ENCODE assay signal across 11 cellular contexts in genomic region chr1:19478241-19478780, GRCh38. TPM values are rescaled to one million over a fixed set of nuclear protein-coding genes. Genes with fewer than 3 reads are reported as not detected.
A peak's percentile ranks its signal among the peaks of the same experiment; 100 is the strongest.
DNase-seq lines count a peak whose midpoint lies in the region; ATAC-seq, FAIRE-seq and TF ChIP-seq lines count a peak whose summit lies in the region.
"Had no signal": no experiment of that assay in that cellular context is flagged by ENCODE, and none has a peak within 500 bp of the region (broad histone marks: within the 10 kb centered on the region; RNA-seq: fewer than 3 reads in every experiment).

No MANE protein-coding gene starts in this region.

- peaks cover 82% of the 10 kb centered on the region for H3K4me1 Mint-ChIP-seq in T-helper 1 cell treated with Interleukin-12 subunit alpha and Interleukin-12 subunit beta and Interleukin-4 antibody, amounts not matched to agents 30 μg/mL and 1 μg/mL, for 36 hours (ENCODE audit: low read depth)

- WGBS in K562 (ENCODE audit: insufficient coverage, low coverage, missing lambda C conversion rate), result 75% methylated on average over 11 of the region's 11 CpGs
- WGBS in SK-N-SH (ENCODE audit: low lambda C conversion rate), result 84% methylated on average over 11 of the region's 11 CpGs

- peak overlapping the region; percentile 80 for H3K4me3 Mint-ChIP-seq in T-helper 1 cell treated with Interleukin-12 subunit alpha and Interleukin-12 subunit beta and Interleukin-4 antibody, amounts not matched to agents 30 μg/mL and 1 μg/mL, for 36 hours

- no peaks in the 10 kb centered on the region for H3K27me3 ChIP-seq in K562 (ENCODE audit: control insufficient read depth in 2 of 2, insufficient read depth in 2 of 2, low read length in 2 of 2)
- H3K27me3 ChIP-seq in rectal smooth muscle tissue (ENCODE audit: control insufficient read depth, insufficient read depth, low read length), result no peaks in the 10 kb centered on the region
- no peaks in the 10 kb centered on the region for H3K27me3 ChIP-seq in SK-N-SH (ENCODE audit: insufficient read depth)

- H3K9ac ChIP-seq in K562 (ENCODE audit: insufficient read depth in 1 of 2, low read depth in 2 of 2, low read length in 2 of 2), result no peak overlapping the region
- no peak overlapping the region for H3K9ac ChIP-seq in rectal smooth muscle tissue (ENCODE audit: low read length)
- no peak overlapping the region for H3K9ac ChIP-seq in SK-N-SH

- no peak for ATAC-seq in K562
- ATAC-seq in HG03025 (IDR thresholded peaks at IDR 0.05; ENCODE audit: low FRiP score, unreplicated experiment), result no peak

- intact Hi-C loops in K562 (cut with micrococcal nuclease), result no loop called here

- H3F3A ChIP-seq in SK-N-SH (replicated peaks; ENCODE audit: insufficient read depth), result no peaks in the 10 kb centered on the region

- H3K4me3 ChIP-seq in Jurkat, Clone E6-1 (ENCODE audit: low read length), result peak overlapping the region; percentile 40
- H3K4me3 ChIP-seq in K562 (no peak overlapping the region), rectal smooth muscle tissue (ENCODE audit: low read length) (no peak overlapping the region), SK-N-SH (ENCODE audit: low read depth in 2 of 2, low read length in 1 of 2) (no peak overlapping the region)

- no peaks in the 10 kb centered on the region for H3K9me3 ChIP-seq in K562 (replicated peaks; ENCODE audit: control insufficient read depth, insufficient read depth, low read depth, low read length)
- H3K9me3 ChIP-seq in SK-N-SH, result no peaks in the 10 kb centered on the region

- POLR2A ChIA-PET in K562 (lab: Yijun Ruan, JAX), result interaction anchor here (0.7 to 3.6 kb wide), 5 partner anchors 9 to 1314 kb away, joined by 3 to 34 read pairs (median 4); no protein-coding TSS in a partner anchor
- POLR2A ChIA-PET in SK-N-SH (lab: Yijun Ruan, JAX), result no interaction called here

- FAIRE-seq in K562 (lab: Jason Lieb, UNC), result no peak
- FAIRE-seq: bronchial epithelial cell, urothelium cell line had no signal

- H3K36me3 ChIP-seq in K562 (ENCODE audit: control insufficient read depth, insufficient read depth, low read length) (peaks cover 53% of the 10 kb centered on the region), rectal smooth muscle tissue (ENCODE audit: control insufficient read depth, insufficient read depth, low read length) (peaks cover 3% of the 10 kb centered on the region), SK-N-SH (replicated peaks in 1 of 2; ENCODE audit: control insufficient read depth in 1 of 2, insufficient read depth in 2 of 2, low read length in 1 of 2) (peaks cover 7 to 33% of the 10 kb centered on the region in 2 experiments)

- H3K27ac ChIP-seq in K562 (ENCODE audit: extremely low read depth, low read depth, low read length), result no peak overlapping the region
- peak overlapping the region; percentile 11 for H3K27ac ChIP-seq in rectal smooth muscle tissue (ENCODE audit: low read depth, low read length)
- no peak overlapping the region; a peak in 1 of 4 replicates for H3K27ac ChIP-seq in SK-N-SH (ENCODE audit: low read depth in 2 of 2, low read length in 1 of 2)

- peaks cover 21% of the 10 kb centered on the region for H3K36me3 Mint-ChIP-seq in T-helper 1 cell treated with Interleukin-12 subunit alpha and Interleukin-12 subunit beta and Interleukin-4 antibody, amounts not matched to agents 30 μg/mL and 1 μg/mL, for 36 hours (ENCODE audit: low read depth)

- no peaks in the 10 kb centered on the region for H3K9me2 ChIP-seq in SK-N-SH

- in situ Hi-C loops in K562 (cut with MboI), result no loop called here

- TF ChIP-seq CTCF in K562 (IDR thresholded peaks at IDR 0.05 in 2 of 3, conservative IDR thresholded peaks at IDR 0.05 in 1 of 3; ENCODE audit: insufficient read depth in 2 of 3, low read depth in 1 of 3, low read length in 3 of 3) (no peak), SK-N-SH (IDR thresholded peaks at IDR 0.05) (no peak)

- peaks cover 44 to 54% of the 10 kb centered on the region in 2 experiments for H3K4me1 ChIP-seq in K562 (replicated peaks in 1 of 2; ENCODE audit: control insufficient read depth in 2 of 2, insufficient read depth in 2 of 2, low read length in 2 of 2)
- H3K4me1 ChIP-seq in rectal smooth muscle tissue (ENCODE audit: control insufficient read depth, insufficient read depth, low read length), result peaks cover 65% of the 10 kb centered on the region
- H3K4me1 ChIP-seq in SK-N-SH (ENCODE audit: control insufficient read depth in 1 of 2, insufficient read depth in 2 of 2, low read depth in 1 of 2, low read length in 1 of 2), result peaks cover 14 to 64% of the 10 kb centered on the region in 2 experiments; a peak in 3 of 4 replicates

- peaks cover 17% of the 10 kb centered on the region for H3K9me1 ChIP-seq in K562 (ENCODE audit: control insufficient read depth, insufficient read depth, low read length)

- BruUV-seq in K562 (replicated peaks; lab: Mats Ljungman, UMichigan), result no TSS peak

- H3K27me3 Mint-ChIP-seq in T-helper 1 cell treated with Interleukin-12 subunit alpha and Interleukin-12 subunit beta and Interleukin-4 antibody, amounts not matched to agents 30 μg/mL and 1 μg/mL, for 36 hours (ENCODE audit: low read depth), result no peaks in the 10 kb centered on the region

- H3K4me2 ChIP-seq in K562 (ENCODE audit: insufficient read depth, low read length), result no peak overlapping the region
- no peak overlapping the region for H3K4me2 ChIP-seq in SK-N-SH

- DNase-seq in T-helper 1 cell (no peak), K562 (ENCODE audit: extremely low read depth in 1 of 4, low spot score in 3 of 4) (no peak), SK-N-SH (no peak), NCI-H524 (lab: John Stamatoyannopoulos, UW) (no peak)
- DNase-seq in Jurkat, Clone E6-1 (ENCODE audit: low read depth, low spot score), result peak; percentile 50
- DNase-seq: NCI-H2227 treated with DMSO at 0.1 percent for 48 hours had no signal

- H4K20me1 ChIP-seq in K562 (replicated peaks; ENCODE audit: control insufficient read depth, insufficient read depth, low read length), result peaks cover 87% of the 10 kb centered on the region
- peaks cover 100% of the 10 kb centered on the region for H4K20me1 ChIP-seq in SK-N-SH (ENCODE audit: insufficient read depth)

- peak overlapping the region; percentile 91 for H3K27ac Mint-ChIP-seq in T-helper 1 cell treated with Interleukin-12 subunit alpha and Interleukin-12 subunit beta and Interleukin-4 antibody, amounts not matched to agents 30 μg/mL and 1 μg/mL, for 36 hours

- H3K79me2 ChIP-seq in K562 (ENCODE audit: control insufficient read depth, insufficient read depth, low read length) (peaks cover 96% of the 10 kb centered on the region), SK-N-SH (ENCODE audit: insufficient read depth) (peaks cover 100% of the 10 kb centered on the region)

- TF ChIP-seq EP300 in K562 (IDR thresholded peaks at IDR 0.05; ENCODE audit: low read length), result no peak
- no peak for TF ChIP-seq EP300 in SK-N-SH (IDR thresholded peaks at IDR 0.05; ENCODE audit: borderline replicate concordance in 1 of 2, low read depth in 1 of 2, low read length in 1 of 2)

- TF ChIP-seq POLR2A in K562 (conservative IDR thresholded peaks at IDR 0.05), result no peak

- CTCF ChIA-PET in K562 (lab: Yijun Ruan, JAX; ENCODE audit: low intra/inter-chr PET ratio) (no interaction called here), SK-N-SH (lab: Yijun Ruan, JAX) (interaction anchor here (1.9 to 4.2 kb wide), 2 partner anchors 10 to 134 kb away, joined by 6 to 12 read pairs; no protein-coding TSS in a partner anchor)

- TF ChIP-seq RAD21 in K562 (CRISPR knock-in tag; conservative IDR thresholded peaks at IDR 0.05 in 1 of 2, IDR thresholded peaks at IDR 0.05 in 1 of 2) (no peak), SK-N-SH (IDR thresholded peaks at IDR 0.05; ENCODE audit: low read length) (no peak)

- H2AFZ ChIP-seq in K562 (ENCODE audit: low read depth, low read length) (no peak overlapping the region), SK-N-SH (ENCODE audit: low read depth) (no peak overlapping the region)

- no peaks in the 10 kb centered on the region for H3K9me3 Mint-ChIP-seq in T-helper 1 cell treated with Interleukin-12 subunit alpha and Interleukin-12 subunit beta and Interleukin-4 antibody, amounts not matched to agents 30 μg/mL and 1 μg/mL, for 36 hours

TF ChIP-seq in K562, 482 proteins besides CTCF, POLR2A, EP300 and RAD21 (continues in another document):
- TF ChIP-seq HOXB6 (CRISPR knock-in tag; IDR thresholded peaks at IDR 0.05; ENCODE audit: borderline replicate concordance) (0 out of 2 replicates have a peak, but pooled peaks have one; percentile 67), DIDO1 (tag; IDR thresholded peaks at IDR 0.05; ENCODE audit: low read depth) (no peak), ZNF12 (CRISPR knock-in tag; IDR thresholded peaks at IDR 0.05) (no peak)

TF ChIP-seq in SK-N-SH, 30 proteins besides CTCF, POLR2A, EP300 and RAD21:
- no peak for TF ChIP-seq RFX5 (IDR thresholded peaks at IDR 0.05; ENCODE audit: low read length)

RNA-seq across cellular contexts. Expression of gene CAPZB, which starts 7.0 kb away (rescaled TPM):
- polyA plus RNA-seq in Jurkat, Clone E6-1 (2012; ENCODE audit: insufficient read depth, insufficient read length), result 495 TPM
- total RNA-seq in K562 (2011; cell fraction: chromatin; rRNA removed; ENCODE audit: low replicate concordance), result 58.6 and 64.0 TPM in 2 replicates
- total RNA-seq in K562 (2011; cell fraction: nucleolus; rRNA removed), result 43.2 and 43.8 TPM in 2 replicates
- 40.0 and 41.2 TPM in 2 replicates for total RNA-seq in K562 (2011; cell fraction: nucleoplasm; rRNA removed)
- total RNA-seq in K562 (2014; rRNA removed) (57.6 and 83.6 TPM in 2 replicates), K562 (2014; rRNA removed; fragmentation: Illumina TruSeq; extraction: Trizol) (131 and 133 TPM in 2 replicates), K562 (2015; rRNA removed; fragmentation: Illumina TruSeq; extraction: Trizol) (147 and 148 TPM in 2 replicates), K562 (2021) (237 and 241 TPM in 2 replicates)
- polyA plus RNA-seq in K562 (2011; rRNA removed) (119 and 122 TPM in 2 replicates), K562 (2014; fragmentation: Illumina TruSeq; extraction: Trizol) (259 and 297 TPM in 2 replicates), K562 (2014; fragmentation: Nextera tagmentation; extraction: Ambion mirVana) (100 to 1,000 TPM in 1 of 2 experiments, 10 to 100 TPM in 1; 70.0 to 115 TPM), K562 (2014; rRNA removed) (125 and 134 TPM in 2 replicates), SK-N-SH (2012; rRNA removed) (116 and 122 TPM in 2 replicates)
- 110 and 143 TPM in 2 replicates for polyA plus RNA-seq in K562 (2011; cell fraction: cytosol; rRNA removed)
- 38.1 and 62.3 TPM in 2 replicates for polyA plus RNA-seq in K562 (2011; cell fraction: nucleus; rRNA removed)
- polyA plus RNA-seq in K562 (2012), result 277 and 310 TPM in 2 replicates
- polyA minus RNA-seq in K562 (2011; rRNA and poly(A)+ RNA removed), result 103 TPM in 2 replicates
- 60.0 and 82.1 TPM in 2 replicates for polyA minus RNA-seq in K562 (2011; cell fraction: cytosol; rRNA and poly(A)+ RNA removed)
- polyA minus RNA-seq in K562 (2011; cell fraction: nucleus; rRNA and poly(A)+ RNA removed), result 10.9 and 20.8 TPM in 2 replicates
- polyA plus RNA-seq in SK-N-SH (2012; cell fraction: cytosol; rRNA removed), result 137 and 163 TPM in 2 replicates
- polyA plus RNA-seq in SK-N-SH (2012; cell fraction: nucleus; rRNA removed), result 55.0 and 73.6 TPM in 2 replicates
